Comparison of ENCODE assay signal across 2 cellular contexts in genomic region chr16:22366371-22366770, GRCh38.
TF ChIP-seq lines count a peak whose summit lies in the region.

No MANE protein-coding gene starts in this region.

TF ChIP-seq in HepG2, 621 proteins besides CTCF, POLR2A, EP300 and RAD21:
- TF ChIP-seq HOXA9 (CRISPR knock-in tag; IDR thresholded peaks at IDR 0.05; ENCODE audit: borderline replicate concordance) (0 out of 2 replicates have a peak, but pooled peaks have one; percentile 23), NONO (IDR thresholded peaks at IDR 0.05) (no peak), NONO (CRISPR knock-in tag; conservative IDR thresholded peaks at IDR 0.05) (0 out of 2 replicates have a peak, but pooled peaks have one; percentile 39), REL (CRISPR knock-in tag; conservative IDR thresholded peaks at IDR 0.05) (0 out of 2 replicates have a peak, but pooled peaks have one; percentile 40), REPIN1 (CRISPR knock-in tag; IDR thresholded peaks at IDR 0.05; ENCODE audit: borderline replicate concordance, low read depth) (no peak), SKIL (CRISPR knock-in tag; IDR thresholded peaks at IDR 0.05; ENCODE audit: borderline replicate concordance) (no peak), MED1 (CRISPR knock-in tag; IDR thresholded peaks at IDR 0.05) (no peak)

TF ChIP-seq in WTC11, 78 proteins besides CTCF, POLR2A, EP300 and RAD21:
- TF ChIP-seq ZNF671 (CRISPR knock-in tag; IDR thresholded peaks at IDR 0.05) (no peak), FOXP1 (CRISPR knock-in tag; IDR thresholded peaks at IDR 0.05; ENCODE audit: borderline replicate concordance) (no peak), FOXJ3 (CRISPR knock-in tag; IDR thresholded peaks at IDR 0.05; ENCODE audit: borderline replicate concordance) (no peak), MAX (CRISPR knock-in tag; IDR thresholded peaks at IDR 0.05) (no peak), ZNF263 (CRISPR knock-in tag; IDR thresholded peaks at IDR 0.05; ENCODE audit: low read depth) (no peak)
- TF ChIP-seq, protein P1, sequence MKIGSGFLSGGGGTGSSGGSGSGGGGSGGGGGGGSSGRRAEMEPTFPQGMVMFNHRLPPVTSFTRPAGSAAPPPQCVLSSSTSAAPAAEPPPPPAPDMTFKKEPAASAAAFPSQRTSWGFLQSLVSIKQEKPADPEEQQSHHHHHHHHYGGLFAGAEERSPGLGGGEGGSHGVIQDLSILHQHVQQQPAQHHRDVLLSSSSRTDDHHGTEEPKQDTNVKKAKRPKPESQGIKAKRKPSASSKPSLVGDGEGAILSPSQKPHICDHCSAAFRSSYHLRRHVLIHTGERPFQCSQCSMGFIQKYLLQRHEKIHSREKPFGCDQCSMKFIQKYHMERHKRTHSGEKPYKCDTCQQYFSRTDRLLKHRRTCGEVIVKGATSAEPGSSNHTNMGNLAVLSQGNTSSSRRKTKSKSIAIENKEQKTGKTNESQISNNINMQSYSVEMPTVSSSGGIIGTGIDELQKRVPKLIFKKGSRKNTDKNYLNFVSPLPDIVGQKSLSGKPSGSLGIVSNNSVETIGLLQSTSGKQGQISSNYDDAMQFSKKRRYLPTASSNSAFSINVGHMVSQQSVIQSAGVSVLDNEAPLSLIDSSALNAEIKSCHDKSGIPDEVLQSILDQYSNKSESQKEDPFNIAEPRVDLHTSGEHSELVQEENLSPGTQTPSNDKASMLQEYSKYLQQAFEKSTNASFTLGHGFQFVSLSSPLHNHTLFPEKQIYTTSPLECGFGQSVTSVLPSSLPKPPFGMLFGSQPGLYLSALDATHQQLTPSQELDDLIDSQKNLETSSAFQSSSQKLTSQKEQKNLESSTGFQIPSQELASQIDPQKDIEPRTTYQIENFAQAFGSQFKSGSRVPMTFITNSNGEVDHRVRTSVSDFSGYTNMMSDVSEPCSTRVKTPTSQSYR (CRISPR knock-in tag; IDR thresholded peaks at IDR 0.05), result no peak
